15 cellular contexts compared by ENCODE assay signal in genomic region chr1:51675177-51675780, GRCh38.
"Had no signal": no experiment of that assay in that cellular context is flagged by ENCODE, and none has a peak within 500 bp of the region (broad histone marks: within the 10 kb centered on the region; RNA-seq: fewer than 3 reads in every experiment).

No MANE protein-coding gene starts in this region.

- H3K36me3 ChIP-seq: ovary, thyroid gland, WERI-Rb-1 had no signal

- H3K4me3 ChIP-seq: esophagus muscularis mucosa, lung, ovary, thyroid gland had no signal

- H3K27ac ChIP-seq: esophagus muscularis mucosa, ovary, thyroid gland, WERI-Rb-1 had no signal

- ATAC-seq: activated CD4-positive, alpha-beta T cell treated with anti-CD3 and anti-CD28 coated beads for 36 hours; activated CD8-positive, alpha-beta T cell treated with anti-CD3 and anti-CD28 coated beads for 36 hours; left colon; stimulated activated naive B cell treated with anti-CD40 and anti-IgM and Interleukin-4, amounts not matched to agents 10 μg/mL and 1 μg/mL and 100 μg/mL, for 72 hours had no signal

- H3K27me3 ChIP-seq: esophagus muscularis mucosa, ovary, thyroid gland had no signal

- DNase-seq: activated CD4-positive, alpha-beta T cell treated with anti-CD3 and anti-CD28 coated beads for 36 hours; activated CD8-positive, alpha-beta T cell treated with anti-CD3 and anti-CD28 coated beads for 36 hours; activated gamma-delta T cell treated with Interleukin-2 at 50 U/mL for 16 hours; activated T-cell treated with anti-CD3 and anti-CD28 coated beads, Interleukin-2, amount 50 U/mL, for 48 hours; amniotic stem cell; caudate nucleus; left colon; naive B cell; ovary; stimulated activated CD4-positive, alpha-beta T cell treated with anti-CD3 and anti-CD28 coated beads, Interleukin-4, amount 100 ng/mL, for 1 hour; stimulated activated naive B cell treated with anti-CD40 and anti-IgM and Interleukin-4, amounts not matched to agents 10 μg/mL and 1 μg/mL and 100 μg/mL, for 72 hours; thyroid gland; WERI-Rb-1 had no signal

- H3K9me3 ChIP-seq: esophagus muscularis mucosa, ovary, thyroid gland had no signal
